In the genomic region with DNA sequence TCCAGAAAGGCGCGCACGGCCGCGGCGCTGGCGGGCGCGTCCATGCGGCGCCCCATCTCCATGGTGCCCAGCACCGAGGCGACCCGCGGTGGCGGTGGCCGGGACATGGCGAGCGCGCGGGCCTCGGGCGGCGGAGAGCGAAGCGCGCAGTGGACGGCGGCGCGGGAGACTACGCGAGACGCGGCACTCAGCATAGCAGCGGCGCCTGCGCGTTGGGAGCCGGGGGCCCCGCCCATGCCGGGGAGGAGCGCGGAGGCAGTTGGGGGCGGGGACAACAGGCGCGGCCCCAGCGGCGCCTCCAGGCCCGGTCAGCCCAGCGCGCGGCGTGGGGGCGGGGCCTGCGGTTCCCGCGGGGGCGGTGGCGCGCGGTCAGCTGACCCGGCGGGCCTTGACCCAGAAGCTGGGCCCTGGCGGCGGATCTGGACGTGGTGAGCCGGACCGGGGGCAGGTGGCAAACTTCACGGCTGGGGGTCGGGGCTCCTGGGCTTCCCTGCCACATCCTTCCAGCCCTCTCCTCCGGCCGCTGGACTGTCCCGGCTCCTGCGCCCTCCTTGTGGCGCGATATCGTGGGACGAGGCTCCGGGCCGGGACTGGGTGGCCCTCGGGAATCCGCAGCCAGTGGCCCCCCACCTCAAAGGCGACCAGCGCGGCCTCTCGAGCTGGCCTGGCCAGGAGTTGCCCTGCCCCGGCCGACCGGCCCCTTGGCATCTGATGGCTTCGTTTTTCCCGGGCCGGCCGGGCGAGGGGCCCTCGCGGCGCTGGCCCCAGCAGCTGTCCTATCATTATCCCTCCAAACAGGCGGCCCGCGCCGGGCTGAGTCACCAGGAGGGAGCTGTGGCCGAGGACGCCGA, we compare ENCODE assay signal across 8 cellular contexts. TPM values are rescaled to one million over a fixed set of nuclear protein-coding genes. Genes with fewer than 3 reads are reported as not detected.
DNase-seq lines count a peak whose midpoint lies in the region; ATAC-seq, FAIRE-seq and TF ChIP-seq lines count a peak whose summit lies in the region.

A gene (minus strand): TSS at position 214 of the 851 bp plus-strand sequence. CDS start 20 bp downstream, at position 194.
A gene with protein sequence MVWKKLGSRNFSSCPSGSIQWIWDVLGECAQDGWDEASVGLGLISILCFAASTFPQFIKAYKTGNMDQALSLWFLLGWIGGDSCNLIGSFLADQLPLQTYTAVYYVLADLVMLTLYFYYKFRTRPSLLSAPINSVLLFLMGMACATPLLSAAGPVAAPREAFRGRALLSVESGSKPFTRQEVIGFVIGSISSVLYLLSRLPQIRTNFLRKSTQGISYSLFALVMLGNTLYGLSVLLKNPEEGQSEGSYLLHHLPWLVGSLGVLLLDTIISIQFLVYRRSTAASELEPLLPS (plus strand): TSS at position 396 of the 851 bp plus-strand sequence. CDS start 5,352 bp downstream, outside the sequence.

- 0% methylated on average over 58 to 105 of the region's 105 CpGs for WGBS in pancreas, 2 donors
- WGBS in thymus = under 1% methylated on average over 105 of the region's 105 CpGs

- DNase-seq in NCI-H1105 (lab: John Stamatoyannopoulos, UW) (peak; percentile 91), Right ventricle myocardium inferior (ENCODE audit: missing footprints) (peak; percentile 97), pancreas (peak; percentile 89 to 98 (median 95))
- DNase-seq in activated naive CD8-positive, alpha-beta T cell treated with anti-CD3 and anti-CD28 coated beads, Interleukin-2, amount 50 U/mL, for 24 hours = peak; percentile 94

- H3K4me3 ChIP-seq in SU-DHL-6 (ENCODE audit: insufficient read depth, low read length, poor library complexity, severe bottlenecking) (peak within 1 kb of the TSS; percentile 93), pancreas (peak within 1 kb of the TSS; percentile 81 to 96 (median 92)), thymus (ENCODE audit: low read length) (peak within 1 kb of the TSS; percentile 81)

- no peaks in the 10 kb centered on the region for H4K20me1 ChIP-seq in SU-DHL-6 (ENCODE audit: low read depth, low read length)

- no peaks in the 10 kb centered on the region for H3K79me2 ChIP-seq in SU-DHL-6 (ENCODE audit: insufficient read depth, low read length)

- intact Hi-C loops in Right ventricle myocardium inferior (cut with DNase I) = no loop called here
- intact Hi-C loops in pancreas (cut with DNase I) = no loop called here

- H3K27me3 ChIP-seq in SU-DHL-6 (ENCODE audit: low read length) = no peaks in the 10 kb centered on the region
- H3K27me3 ChIP-seq in pancreas = no peaks in the 10 kb centered on the region
- H3K27me3 ChIP-seq in thymus (ENCODE audit: control insufficient read depth, insufficient read depth) = no peaks in the 10 kb centered on the region

- H3K27ac ChIP-seq in SU-DHL-6 (ENCODE audit: low read depth, low read length) (no peak within 1 kb of the TSS), pancreas (peak within 1 kb of the TSS; percentile 65 to 83 (median 80)), thymus (ENCODE audit: low read depth) (peak within 1 kb of the TSS; percentile 70)

- H2AFZ ChIP-seq in SU-DHL-6 (ENCODE audit: low read depth, low read length, severe bottlenecking) = peak within 1 kb of the TSS; percentile 94

- H3K27ac Mint-ChIP-seq in activated naive CD8-positive, alpha-beta T cell treated with anti-CD3 and anti-CD28 coated beads, Interleukin-2, amount 50 U/mL, for 24 hours = peak within 1 kb of the TSS; percentile 81

- peaks cover 50% of the 10 kb centered on the region for H3K4me1 Mint-ChIP-seq in activated naive CD8-positive, alpha-beta T cell treated with anti-CD3 and anti-CD28 coated beads, Interleukin-2, amount 50 U/mL, for 24 hours

- H3K36me3 Mint-ChIP-seq in activated naive CD8-positive, alpha-beta T cell treated with anti-CD3 and anti-CD28 coated beads, Interleukin-2, amount 50 U/mL, for 24 hours (ENCODE audit: low read depth) = peaks cover 6% of the 10 kb centered on the region

- ATAC-seq in HG02642 (IDR thresholded peaks at IDR 0.05; ENCODE audit: poor library complexity, unreplicated experiment) (peak; percentile 76), Right ventricle myocardium inferior (peak; percentile 98), pancreas (peak; percentile 93 to 95 (median 94))
- ATAC-seq in activated naive CD8-positive, alpha-beta T cell treated with anti-CD3 and anti-CD28 coated beads, Interleukin-2, amount 50 U/mL, for 24 hours = peak; percentile 91

- TF ChIP-seq CTCF in SU-DHL-6 (IDR thresholded peaks at IDR 0.05; ENCODE audit: insufficient read depth, low read length, poor library complexity, severe bottlenecking) = no peak
- TF ChIP-seq CTCF in pancreas (IDR thresholded peaks at IDR 0.05) = no peak

- H3K9me3 ChIP-seq in SU-DHL-6 (ENCODE audit: insufficient read depth, low read length) (no peaks in the 10 kb centered on the region), pancreas (no peaks in the 10 kb centered on the region), thymus (ENCODE audit: control insufficient read depth) (no peaks in the 10 kb centered on the region)

- H3K9ac ChIP-seq in SU-DHL-6 (ENCODE audit: low read length) = peak within 1 kb of the TSS; percentile 96

- H3F3A ChIP-seq in SU-DHL-6 (ENCODE audit: insufficient read depth) = peaks cover 7% of the 10 kb centered on the region; the same call in 1 of the 2 replicates

- no peak for FAIRE-seq in pancreas (lab: Jason Lieb, UNC)

- H3K9me2 ChIP-seq in SU-DHL-6 (replicated peaks; ENCODE audit: insufficient read depth, low read length) = no peaks in the 10 kb centered on the region

- no peaks in the 10 kb centered on the region for H3K9me3 Mint-ChIP-seq in activated naive CD8-positive, alpha-beta T cell treated with anti-CD3 and anti-CD28 coated beads, Interleukin-2, amount 50 U/mL, for 24 hours

- TF ChIP-seq POLR2A in GM10847 (IDR thresholded peaks at IDR 0.05; ENCODE audit: extremely low read depth, insufficient read length) = peak; percentile 77

- no peaks in the 10 kb centered on the region for H3K27me3 Mint-ChIP-seq in activated naive CD8-positive, alpha-beta T cell treated with anti-CD3 and anti-CD28 coated beads, Interleukin-2, amount 50 U/mL, for 24 hours

- peaks cover 0 to 13% (median 7%) of the 10 kb centered on the region in 3 donors for H3K4me1 ChIP-seq in pancreas
- peaks cover 5% of the 10 kb centered on the region for H3K4me1 ChIP-seq in thymus (ENCODE audit: control insufficient read depth, insufficient read depth, low read length)

- no peaks in the 10 kb centered on the region for H3K36me3 ChIP-seq in SU-DHL-6 (ENCODE audit: low read length)
- H3K36me3 ChIP-seq in pancreas = peaks cover 0 to 10% (median 4%) of the 10 kb centered on the region in 3 donors
- peaks cover 13% of the 10 kb centered on the region for H3K36me3 ChIP-seq in thymus (ENCODE audit: control insufficient read depth, insufficient read depth)

- H3K4me2 ChIP-seq in SU-DHL-6 (ENCODE audit: low read depth, low read length, poor library complexity, severe bottlenecking) = peak within 1 kb of the TSS; percentile 77

- peak within 1 kb of the TSS; percentile 83 for H3K4me3 Mint-ChIP-seq in activated naive CD8-positive, alpha-beta T cell treated with anti-CD3 and anti-CD28 coated beads, Interleukin-2, amount 50 U/mL, for 24 hours

RNA-seq across cellular contexts. Expression of the first gene that starts in this region (rescaled TPM):
- 45.2 TPM for total RNA-seq in Right ventricle myocardium inferior
- total RNA-seq in pancreas = 10 to 100 TPM; 23.1 to 33.8 (median 27.8) TPM
- 10 to 100 TPM; 11.7 to 31.9 TPM for polyA plus RNA-seq in pancreas
- polyA plus RNA-seq in thymus = 24.8 TPM

RNA-seq across cellular contexts. Expression of the second gene that starts in this region (rescaled TPM):
- total RNA-seq in Right ventricle myocardium inferior (7.0 TPM), pancreas (1 to 10 TPM; 6.4 to 9.1 (median 7.7) TPM)
- polyA plus RNA-seq in pancreas (10 to 100 TPM; 23.5 to 26.1 TPM), thymus (10.8 TPM)
